Comparison of ENCODE assay signal across 14 cellular contexts in the genomic region with DNA sequence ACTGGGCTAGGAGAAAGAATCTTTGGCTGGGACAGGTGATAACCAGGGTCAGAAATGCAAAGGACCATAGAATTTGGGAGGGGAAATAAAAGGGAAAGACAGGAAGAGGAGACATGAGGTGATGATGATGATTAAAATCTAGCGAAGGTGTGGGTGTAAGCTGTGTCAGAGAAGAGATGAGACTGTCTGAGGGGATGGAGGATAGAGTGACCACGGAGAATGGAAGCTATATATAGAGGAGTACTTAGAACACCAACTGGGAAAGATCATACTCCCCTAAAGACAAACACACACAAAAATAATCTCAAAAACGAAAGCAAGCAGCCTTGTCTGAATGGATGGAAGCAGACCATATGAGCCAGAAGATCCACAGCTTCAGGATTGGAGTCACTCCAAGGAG.
A peak's percentile ranks its signal among the peaks of the same experiment; 100 is the strongest.
DNase-seq lines count a peak whose midpoint lies in the region; ATAC-seq and TF ChIP-seq lines count a peak whose summit lies in the region.
"Had no signal": no experiment of that assay in that cellular context is flagged by ENCODE, and none has a peak within 500 bp of the region (broad histone marks: within the 10 kb centered on the region; RNA-seq: fewer than 3 reads in every experiment).

No MANE protein-coding gene starts in this region.

- ATAC-seq in activated CD4-positive, alpha-beta T cell treated with anti-CD3 and anti-CD28 coated beads for 36 hours, result peak; percentile 47
- ATAC-seq in activated T-helper 17 cell treated with anti-CD3 and anti-CD28 coated beads, Interleukin-2, amount 50 U/mL, for 72 hours (replicated peaks), result peak; percentile 52
- ATAC-seq in GM21737 (IDR thresholded peaks at IDR 0.05; ENCODE audit: unreplicated experiment), result no peak
- ATAC-seq: CD8-positive, alpha-beta T cell had no signal

- H3K27ac Mint-ChIP-seq in activated CD4-positive, alpha-beta T cell treated with anti-CD3 and anti-CD28 coated beads for 36 hours, result no peak overlapping the region
- no peak overlapping the region for H3K27ac Mint-ChIP-seq in activated T-helper 17 cell treated with anti-CD3 and anti-CD28 coated beads, Interleukin-2, amount 50 U/mL, for 72 hours
- H3K27ac Mint-ChIP-seq in nephron, result peak overlapping the region in 2 of 3 experiments; percentile 2 to 34
- H3K27ac Mint-ChIP-seq: CD14-positive monocyte; CD8-positive, alpha-beta T cell had no signal

- H3K36me3 Mint-ChIP-seq in activated CD4-positive, alpha-beta T cell treated with anti-CD3 and anti-CD28 coated beads for 36 hours (ENCODE audit: low read depth), result no peaks in the 10 kb centered on the region
- no peaks in the 10 kb centered on the region for H3K36me3 Mint-ChIP-seq in activated T-helper 17 cell treated with anti-CD3 and anti-CD28 coated beads, Interleukin-2, amount 50 U/mL, for 72 hours (ENCODE audit: low read depth)
- no peaks in the 10 kb centered on the region for H3K36me3 Mint-ChIP-seq in nephron (ENCODE audit: low read depth)
- H3K36me3 Mint-ChIP-seq: CD14-positive monocyte; CD8-positive, alpha-beta T cell had no signal

- H3K4me3 Mint-ChIP-seq in activated CD4-positive, alpha-beta T cell treated with anti-CD3 and anti-CD28 coated beads for 36 hours, result no peak overlapping the region
- no peak overlapping the region for H3K4me3 Mint-ChIP-seq in activated T-helper 17 cell treated with anti-CD3 and anti-CD28 coated beads, Interleukin-2, amount 50 U/mL, for 72 hours
- peak overlapping the region in 1 of 3 experiments; percentile 7 for H3K4me3 Mint-ChIP-seq in nephron
- H3K4me3 Mint-ChIP-seq: CD14-positive monocyte; CD8-positive, alpha-beta T cell had no signal

- peaks cover 3% of the 10 kb centered on the region for H3K9me3 Mint-ChIP-seq in activated CD4-positive, alpha-beta T cell treated with anti-CD3 and anti-CD28 coated beads for 36 hours (ENCODE audit: low read depth)
- H3K9me3 Mint-ChIP-seq in activated T-helper 17 cell treated with anti-CD3 and anti-CD28 coated beads, Interleukin-2, amount 50 U/mL, for 72 hours, result no peaks in the 10 kb centered on the region
- no peaks in the 10 kb centered on the region for H3K9me3 Mint-ChIP-seq in nephron
- H3K9me3 Mint-ChIP-seq: CD8-positive, alpha-beta T cell had no signal

- no peaks in the 10 kb centered on the region for H3K27me3 Mint-ChIP-seq in activated CD4-positive, alpha-beta T cell treated with anti-CD3 and anti-CD28 coated beads for 36 hours
- H3K27me3 Mint-ChIP-seq in activated T-helper 17 cell treated with anti-CD3 and anti-CD28 coated beads, Interleukin-2, amount 50 U/mL, for 72 hours, result no peaks in the 10 kb centered on the region
- H3K27me3 Mint-ChIP-seq in nephron (ENCODE audit: low read depth), result no peaks in the 10 kb centered on the region

- POLR2A ChIA-PET in activated CD4-positive, alpha-beta T cell treated with anti-CD3 and anti-CD28 coated beads for 36 hours (lab: Charles Lee), result no interaction called here

- no peak for TF ChIP-seq CTCF in nephron (IDR thresholded peaks at IDR 0.05; ENCODE audit: unreplicated experiment in 3 of 3)

- no peak for DNase-seq in activated CD4-positive, alpha-beta T cell treated with anti-CD3 and anti-CD28 coated beads for 36 hours
- no peak for DNase-seq in activated CD4-positive, alpha-beta T cell treated with anti-CD3 and anti-CD28 coated beads, Interleukin-2, amount 50 U/mL, for 1 hour
- DNase-seq in EH (ENCODE audit: low read depth), result peak; percentile 37
- DNase-seq in NCI-H1092 (lab: John Stamatoyannopoulos, UW), result no peak
- DNase-seq in mesenteric fat pad (ENCODE audit: low spot score), result no peak
- DNase-seq: CD8-positive, alpha-beta T cell; COR-L47; DMS153; DMS79 treated with DMSO at 0.1 percent for 48 hours; GF-D8 had no signal

- H3K4me1 Mint-ChIP-seq in activated CD4-positive, alpha-beta T cell treated with anti-CD3 and anti-CD28 coated beads for 36 hours, result peaks cover 4% of the 10 kb centered on the region
- H3K4me1 Mint-ChIP-seq in activated T-helper 17 cell treated with anti-CD3 and anti-CD28 coated beads, Interleukin-2, amount 50 U/mL, for 72 hours, result no peaks in the 10 kb centered on the region
- peaks cover 10% of the 10 kb centered on the region for H3K4me1 Mint-ChIP-seq in nephron

- intact Hi-C loops in activated CD4-positive, alpha-beta T cell treated with anti-CD3 and anti-CD28 coated beads for 36 hours (cut with DNase I, micrococcal nuclease), result no loop called here

- CTCF ChIA-PET in activated CD4-positive, alpha-beta T cell treated with anti-CD3 and anti-CD28 coated beads for 36 hours (lab: Charles Lee), result interaction anchor here (0.6 to 0.7 kb wide), 2 partner anchors 46 to 124 kb away, joined by 3 read pairs; no protein-coding TSS in a partner anchor

Comparison
In these comparisons a context has a peak if more than half of its experiments do, and no peak if none do; other contexts are left out.
1. H3K27ac Mint-ChIP-seq: peak in nephron (2 of 3); none in activated CD4-positive, alpha-beta T cell treated with anti-CD3 and anti-CD28 coated beads for 36 hours (single experiment) and activated T-helper 17 cell treated with anti-CD3 and anti-CD28 coated beads, Interleukin-2, amount 50 U/mL, for 72 hours (single experiment).